ENCODE assay signal across 13 cellular contexts in genomic region chr2:227125506-227125905, GRCh38. TPM values are rescaled to one million over a fixed set of nuclear protein-coding genes. Genes with fewer than 3 reads are reported as not detected.
DNase-seq lines count a peak whose midpoint lies in the region; ATAC-seq, FAIRE-seq and TF ChIP-seq lines count a peak whose summit lies in the region.
"Had no signal": no experiment of that assay in that cellular context is flagged by ENCODE, and none has a peak within 500 bp of the region (broad histone marks: within the 10 kb centered on the region; RNA-seq: fewer than 3 reads in every experiment).

No MANE protein-coding gene starts in this region.

- H3K4me1 Mint-ChIP-seq in GM23338: no peaks in the 10 kb centered on the region
- H3K4me1 Mint-ChIP-seq: activated CD8-positive, alpha-beta memory T cell treated with anti-CD3 and anti-CD28 coated beads, Interleukin-2, amount 10 ng/mL, durations not matched to agents 7 days and 5 days; CD14-positive monocyte had no signal

- no peak overlapping the region for H3K4me3 Mint-ChIP-seq in GM23338
- H3K4me3 Mint-ChIP-seq: activated CD8-positive, alpha-beta memory T cell treated with anti-CD3 and anti-CD28 coated beads, Interleukin-2, amount 10 ng/mL, durations not matched to agents 7 days and 5 days had no signal

- H3K9me3 Mint-ChIP-seq in GM23338: no peaks in the 10 kb centered on the region

- no peaks in the 10 kb centered on the region for H3K36me3 ChIP-seq in GM23338 (ENCODE audit: insufficient read depth)

- CTCF ChIA-PET in AG04450 (lab: Charles Lee): interaction anchor here (2.1 kb wide), 1 partner anchor 113 kb away, joined by 10 read pairs; no protein-coding TSS in a partner anchor

- FAIRE-seq in GM19239 (lab: Jason Lieb, UNC): no peak

- ATAC-seq in GM23338: peak; percentile 79
- ATAC-seq: activated CD8-positive, alpha-beta memory T cell treated with anti-CD3 and anti-CD28 coated beads, Interleukin-2, amount 10 ng/mL, durations not matched to agents 7 days and 5 days; left cardiac atrium; stimulated activated naive CD8-positive, alpha-beta T cell treated with anti-CD3 and anti-CD28 coated beads, Interleukin-15, Interleukin-2, amounts not matched to agents 100 U/mL and 50 U/mL, for 24 hours had no signal

- no peaks in the 10 kb centered on the region for H3K9me2 ChIP-seq in GM23338 (ENCODE audit: insufficient read depth)

- H3K79me2 ChIP-seq in GM23338 (replicated peaks; ENCODE audit: insufficient read depth): no peaks in the 10 kb centered on the region

- H3K9me3 ChIP-seq in AG04450 (ENCODE audit: control insufficient read depth, insufficient read depth, low read length): no peaks in the 10 kb centered on the region

- no peaks in the 10 kb centered on the region for H4K20me1 ChIP-seq in GM23338 (replicated peaks; ENCODE audit: insufficient read depth)

- H3K27me3 ChIP-seq in AG04450 (ENCODE audit: control insufficient read depth, insufficient read depth, low read length) (peaks cover 11% of the 10 kb centered on the region), GM23338 (ENCODE audit: insufficient read depth) (no peaks in the 10 kb centered on the region)

- no peaks in the 10 kb centered on the region for H3K36me3 Mint-ChIP-seq in GM23338 (ENCODE audit: low read depth)
- H3K36me3 Mint-ChIP-seq: activated CD8-positive, alpha-beta memory T cell treated with anti-CD3 and anti-CD28 coated beads, Interleukin-2, amount 10 ng/mL, durations not matched to agents 7 days and 5 days; CD14-positive monocyte had no signal

- in situ Hi-C loops in SK-MEL-5 (cut with HindIII; ENCODE audit: low pct_unique_long_range_greater_than_20kb, low sequenced_read_pairs): no loop called here

- peaks cover 7% of the 10 kb centered on the region for H3K27me3 Mint-ChIP-seq in GM23338 (ENCODE audit: insufficient read depth, low read depth, poor library complexity)

- H3K4me1 ChIP-seq in GM23338 (ENCODE audit: insufficient read depth): no peaks in the 10 kb centered on the region

- H3K4me3 ChIP-seq in AG04450 (ENCODE audit: low read depth, low read length) (no peak overlapping the region), GM23338 (no peak overlapping the region), fibroblast of villous mesenchyme (ENCODE audit: low read depth, low read length) (no peak overlapping the region)

- no peak overlapping the region for H3K4me2 ChIP-seq in GM23338

- H3F3A ChIP-seq in GM23338 (replicated peaks; ENCODE audit: low read depth): no peaks in the 10 kb centered on the region

- no peak overlapping the region for H3K27ac ChIP-seq in AG04450 (ENCODE audit: low read depth, low read length)
- H3K27ac ChIP-seq in GM23338 (ENCODE audit: low read depth): no peak overlapping the region

- H3K27ac Mint-ChIP-seq in GM23338: no peak overlapping the region
- H3K27ac Mint-ChIP-seq: activated CD8-positive, alpha-beta memory T cell treated with anti-CD3 and anti-CD28 coated beads, Interleukin-2, amount 10 ng/mL, durations not matched to agents 7 days and 5 days; CD14-positive monocyte had no signal

- TF ChIP-seq CTCF in AG04450 (IDR thresholded peaks at IDR 0.05; ENCODE audit: low read depth, low read length) (peak; percentile 33; the same call in 1 of the 2 replicates), GM23338 (conservative IDR thresholded peaks at IDR 0.05; ENCODE audit: low read depth in 2 of 2) (peak; percentile 59 to 75), fibroblast of villous mesenchyme (IDR thresholded peaks at IDR 0.05; ENCODE audit: insufficient read depth, low read depth, low read length) (peak; percentile 36)

- H2AFZ ChIP-seq in GM23338: no peak overlapping the region

- DNase-seq in AG04450 (ENCODE audit: low read depth, low spot score) (no peak), GM23338 (ENCODE audit: low spot score) (peak; percentile 63), SK-MEL-5 (ENCODE audit: low read depth, low spot score) (peak; percentile 67), fibroblast of villous mesenchyme (ENCODE audit: low read depth) (no peak), GM19239 (ENCODE audit: insufficient read length, low spot score) (no peak), ureter (ENCODE audit: low spot score) (no peak)
- no peak for DNase-seq in stimulated activated CD4-positive, alpha-beta T cell treated with anti-CD3 and anti-CD28 coated beads, Interleukin-15, amount 100 ng/mL, for 24 hours
- no peak for DNase-seq in activated T-cell treated with anti-CD3 and anti-CD28 coated beads, Interleukin-2, amount 50 U/mL, for 48 hours
- DNase-seq: activated CD8-positive, alpha-beta memory T cell treated with anti-CD3 and anti-CD28 coated beads, Interleukin-2, amount 10 ng/mL, durations not matched to agents 7 days and 5 days; amniotic stem cell; left cardiac atrium; stimulated activated naive CD8-positive, alpha-beta T cell treated with anti-CD3 and anti-CD28 coated beads, Interleukin-15, Interleukin-2, amounts not matched to agents 100 U/mL and 50 U/mL, for 24 hours had no signal

- POLR2A ChIA-PET in AG04450 (lab: Yijun Ruan, JAX): no interaction called here

TF ChIP-seq in GM23338, 12 proteins besides CTCF, POLR2A, EP300 and RAD21 (continues in another document):
- TF ChIP-seq EZH2phosphoT487 (IDR thresholded peaks at IDR 0.05; ENCODE audit: unreplicated experiment): no peak
- no peak for TF ChIP-seq CREB1 (CRISPR knock-in tag; IDR thresholded peaks at IDR 0.05; ENCODE audit: low read depth)
- no peak for TF ChIP-seq EZH2 (IDR thresholded peaks at IDR 0.05; ENCODE audit: low read depth, unreplicated experiment)
- no peak for TF ChIP-seq JUNB (IDR thresholded peaks at IDR 0.05; ENCODE audit: unreplicated experiment)
- TF ChIP-seq ZNF114 (CRISPR knock-in tag; IDR thresholded peaks at IDR 0.05): no peak
- TF ChIP-seq NANOG (IDR thresholded peaks at IDR 0.05; ENCODE audit: borderline replicate concordance): no peak

RNA-seq across cellular contexts. Expression of gene COL4A4, which starts 38.5 kb away (rescaled TPM):
- polyA plus RNA-seq in AG04450 (2011; rRNA removed): 0.05 and 0.06 TPM in 2 replicates
- under 0.01 and 0.04 TPM in 2 replicates for polyA minus RNA-seq in AG04450 (2011; rRNA and poly(A)+ RNA removed)
- total RNA-seq in GM23338 (2014; rRNA removed; shearing (Covaris generic)): 1.4 and 3.1 TPM in 2 replicates
- 0.82 and 1.3 TPM in 2 replicates for polyA plus RNA-seq in GM23338 (2016; fragmentation: Nextera tagmentation; extraction: Ambion mirVana)
- not detected in 2 replicates for total RNA-seq in SK-MEL-5 (2014; rRNA removed; shearing (Covaris generic))
- 0.01 TPM in 1 of 2 replicates, not detected in the other for polyA plus RNA-seq in SK-MEL-5 (2015; cell fraction: cytosol; rRNA removed)
- polyA plus RNA-seq in SK-MEL-5 (2015; cell fraction: nucleus; rRNA removed): not detected in 2 replicates
- total RNA-seq in fibroblast of villous mesenchyme: under 0.01 and 0.43 TPM in 2 replicates
- total RNA-seq in ureter: 12.1 TPM
- total RNA-seq: activated CD8-positive, alpha-beta memory T cell treated with anti-CD3 and anti-CD28 coated beads, Interleukin-2, amount 10 ng/mL, durations not matched to agents 7 days and 5 days had no signal

RNA-seq across cellular contexts. Expression of gene COL4A3, which starts 38.9 kb away (rescaled TPM):
- 0.07 TPM in 1 of 2 replicates, not detected in the other for polyA plus RNA-seq in AG04450 (2011; rRNA removed)
- polyA minus RNA-seq in AG04450 (2011; rRNA and poly(A)+ RNA removed): not detected in 2 replicates
- 1.2 and 3.5 TPM in 2 replicates for total RNA-seq in GM23338 (2014; rRNA removed; shearing (Covaris generic))
- 1.1 and 1.3 TPM in 2 replicates for polyA plus RNA-seq in GM23338 (2016; fragmentation: Nextera tagmentation; extraction: Ambion mirVana)
- total RNA-seq in SK-MEL-5 (2014; rRNA removed; shearing (Covaris generic)): 0.03 TPM in 1 of 2 replicates, not detected in the other
- not detected in 2 replicates for polyA plus RNA-seq in SK-MEL-5 (2015; cell fraction: cytosol; rRNA removed)
- 0.11 TPM in 1 of 2 replicates, not detected in the other for polyA plus RNA-seq in SK-MEL-5 (2015; cell fraction: nucleus; rRNA removed)
- total RNA-seq in fibroblast of villous mesenchyme: under 0.01 TPM in 2 replicates
- total RNA-seq in ureter: 23.3 TPM
- total RNA-seq: activated CD8-positive, alpha-beta memory T cell treated with anti-CD3 and anti-CD28 coated beads, Interleukin-2, amount 10 ng/mL, durations not matched to agents 7 days and 5 days had no signal
- polyA plus RNA-seq: CD14-positive monocyte had no signal

Comparison
In these comparisons a context has a peak if more than half of its experiments do, and no peak if none do; other contexts are left out.
1. DNase-seq: peak in GM23338 (single experiment) and SK-MEL-5 (single experiment); none in AG04450 (single experiment), fibroblast of villous mesenchyme (single experiment), stimulated activated CD4-positive, alpha-beta T cell treated with anti-CD3 and anti-CD28 coated beads, Interleukin-15, amount 100 ng/mL, for 24 hours (single experiment), activated T-cell treated with anti-CD3 and anti-CD28 coated beads, Interleukin-2, amount 50 U/mL, for 48 hours (0 of 2), GM19239 (single experiment) and ureter (single experiment).
2. Peak in every context shown above with its lines, with median percentiles within 50 percentile points of each other: CTCF ChIP-seq.